ENCODE assay signal across 8 cellular contexts in genomic region chr9:34458013-34458966, GRCh38. TPM values are rescaled to one million over a fixed set of nuclear protein-coding genes. Genes with fewer than 3 reads are reported as not detected.
DNase-seq lines count a peak whose midpoint lies in the region; ATAC-seq and TF ChIP-seq lines count a peak whose summit lies in the region.

DNAI1 (plus strand) TSS chr9:34458805; CDS start chr9:34459006, 201 bp downstream.
FAM219A (minus strand) TSS chr9:34458570; CDS start chr9:34458263, 307 bp downstream.

- no peaks in the 10 kb centered on the region for H3K4me1 ChIP-seq in breast epithelium
- peaks cover 4% of the 10 kb centered on the region for H3K4me1 ChIP-seq in iPS-18a (ENCODE audit: control insufficient read depth, low read depth, low read length)
- peaks cover 31% of the 10 kb centered on the region for H3K4me1 ChIP-seq in skeletal muscle satellite cell (ENCODE audit: control insufficient read depth, insufficient read depth, low read length)

- peak within 1 kb of the TSS; percentile 65 for H3K9ac ChIP-seq in iPS-18a (ENCODE audit: low read length)
- H3K9ac ChIP-seq in skeletal muscle satellite cell (ENCODE audit: low read depth, low read length), result peak within 1 kb of the TSS; percentile 89

- peak; percentile 93 for ATAC-seq in GM18873 (IDR thresholded peaks at IDR 0.05; ENCODE audit: low FRiP score, unreplicated experiment)
- ATAC-seq in HG03135 (IDR thresholded peaks at IDR 0.05; ENCODE audit: unreplicated experiment), result peak; percentile 96

- peak; percentile 84 for DNase-seq in AG04449 (ENCODE audit: low read depth, low spot score)
- peak; percentile 98 for DNase-seq in NCI-H2196 (lab: John Stamatoyannopoulos, UW; ENCODE audit: unreplicated experiment)
- DNase-seq in breast epithelium (ENCODE audit: low spot score in 2 of 2), result peak; percentile 98 to 99

- H3K27ac ChIP-seq in VCaP (peak within 1 kb of the TSS; percentile 84), breast epithelium (peak within 1 kb of the TSS; percentile 75 to 87), iPS-18a (ENCODE audit: low read length) (no peak within 1 kb of the TSS)

- intact Hi-C loops in breast epithelium (cut with DNase I; ENCODE audit: low total_unique reads), result no loop called here

- H3K36me3 ChIP-seq in breast epithelium (no peaks in the 10 kb centered on the region), iPS-18a (ENCODE audit: control insufficient read depth, low read depth, low read length) (no peaks in the 10 kb centered on the region), skeletal muscle satellite cell (ENCODE audit: insufficient read depth, low read length) (no peaks in the 10 kb centered on the region)

- no peaks in the 10 kb centered on the region for H3K27me3 ChIP-seq in breast epithelium
- peaks cover 29% of the 10 kb centered on the region for H3K27me3 ChIP-seq in iPS-18a (ENCODE audit: control insufficient read depth, insufficient read depth, low read length)
- no peaks in the 10 kb centered on the region for H3K27me3 ChIP-seq in skeletal muscle satellite cell (ENCODE audit: control insufficient read depth, insufficient read depth, low read length)

- CTCF ChIA-PET in AG04449 (lab: Yijun Ruan, JAX), result interaction anchor here (1.6 to 5.9 kb wide), 3 partner anchors 13 to 133 kb away, joined by 7 to 43 read pairs (median 30); no protein-coding TSS in a partner anchor

- peak within 1 kb of the TSS; percentile 96 for H3K4me2 ChIP-seq in skeletal muscle satellite cell (ENCODE audit: low read length)

- POLR2A ChIA-PET in AG04449 (lab: Yijun Ruan, JAX), result interaction anchor here (0.7 to 1.0 kb wide), 5 partner anchors 10 to 179 kb away, joined by 3 read pairs; partner anchors contain the start of gene SIGMAR1

- TF ChIP-seq CTCF in AG04449 (IDR thresholded peaks at IDR 0.05; ENCODE audit: insufficient read depth, low read length, missing control alignments) (no peak), VCaP (conservative IDR thresholded peaks at IDR 0.05) (no peak), breast epithelium (IDR thresholded peaks at IDR 0.05) (no peak)

- no peaks in the 10 kb centered on the region for H3K9me3 ChIP-seq in breast epithelium
- no peaks in the 10 kb centered on the region for H3K9me3 ChIP-seq in iPS-18a (ENCODE audit: control insufficient read depth, low read depth, low read length)
- no peaks in the 10 kb centered on the region for H3K9me3 ChIP-seq in skeletal muscle satellite cell (replicated peaks; ENCODE audit: low read length)

- peak; percentile 72 for TF ChIP-seq POLR2A in breast epithelium (IDR thresholded peaks at IDR 0.05)

- H3K4me3 ChIP-seq in AG04449 (ENCODE audit: low read depth, low read length) (peak within 1 kb of the TSS; percentile 84), breast epithelium (peak within 1 kb of the TSS; percentile 78 to 88 (median 82)), iPS-18a (ENCODE audit: low read length) (peak within 1 kb of the TSS; percentile 84), skeletal muscle satellite cell (ENCODE audit: low read length) (peak within 1 kb of the TSS; percentile 89)

RNA-seq across cellular contexts. Expression of gene DNAI1, which starts in this region (rescaled TPM):
- 1 to 10 TPM in 2 of 3 donors, not detected in 1; 1.6 to 3.2 TPM for total RNA-seq in breast epithelium
- not detected in 2 replicates for total RNA-seq in skeletal muscle satellite cell (2012; rRNA removed)

RNA-seq across cellular contexts. Expression of gene FAM219A, which starts in this region (rescaled TPM):
- total RNA-seq in breast epithelium, result 1 to 10 TPM; 8.2 to 9.2 (median 9.0) TPM
- total RNA-seq in skeletal muscle satellite cell (2012; rRNA removed), result 9.1 and 14.2 TPM in 2 replicates
